ENCODE assay signal across 17 cellular contexts in genomic region chr13:104140557-104140956, GRCh38.
DNase-seq lines count a peak whose midpoint lies in the region; ATAC-seq, FAIRE-seq and TF ChIP-seq lines count a peak whose summit lies in the region.
"Had no signal": no experiment of that assay in that cellular context is flagged by ENCODE, and none has a peak within 500 bp of the region (broad histone marks: within the 10 kb centered on the region; RNA-seq: fewer than 3 reads in every experiment).

No MANE protein-coding gene starts in this region.

- no peaks in the 10 kb centered on the region for H3K9me3 ChIP-seq in mucosa of descending colon
- H3K9me3 ChIP-seq: neutrophil, suprapubic skin had no signal

- intact Hi-C loops in mucosa of descending colon (cut with DNase I, micrococcal nuclease): no loop called here

- H3K4me3 ChIP-seq in mucosa of descending colon: no peak overlapping the region
- H3K4me3 ChIP-seq: cardiac muscle cell, suprapubic skin had no signal

- H3K4me1 ChIP-seq in foreskin keratinocyte (no peaks in the 10 kb centered on the region), mucosa of descending colon (ENCODE audit: low read depth) (no peaks in the 10 kb centered on the region)
- H3K4me1 ChIP-seq: suprapubic skin had no signal

- DNase-seq in H54 (ENCODE audit: insufficient read length, low spot score): no peak
- DNase-seq in NCI-H1436 (lab: John Stamatoyannopoulos, UW): peak; percentile 63
- DNase-seq in RPMI8226: peak; percentile 69
- DNase-seq in foreskin keratinocyte: peak; percentile 13 to 68
- DNase-seq in AG08395 (ENCODE audit: low spot score): no peak
- no peak for DNase-seq in middle frontal gyrus (ENCODE audit: extremely low spot score, low spot score)
- no peak for DNase-seq in mucosa of descending colon
- no peak for DNase-seq in activated naive CD4-positive, alpha-beta T cell treated with anti-CD3 and anti-CD28 coated beads, Interleukin-2, amount 50 U/mL, for 16 hours
- DNase-seq: activated CD4-positive, alpha-beta T cell treated with anti-CD3 and anti-CD28 coated beads, Interleukin-2, amount 50 U/mL, for 1 hour; activated naive CD4-positive, alpha-beta T cell treated with anti-CD3 and anti-CD28 coated beads, Interleukin-2, amount 10 ng/mL, durations not matched to agents 7 days and 5 days; left cardiac atrium; MM.1S; stimulated activated CD4-positive, alpha-beta T cell treated with anti-CD3 and anti-CD28 coated beads, Interleukin-4, amount 100 ng/mL, for 1 hour had no signal

- peak; percentile 6 for FAIRE-seq in H54 (lab: Jason Lieb, UNC)
- FAIRE-seq: H1 had no signal

- peak; percentile 41 for ATAC-seq in foreskin keratinocyte
- no peak for ATAC-seq in mucosa of descending colon
- ATAC-seq: left cardiac atrium had no signal

- no peaks in the 10 kb centered on the region for H3K36me3 ChIP-seq in mucosa of descending colon (ENCODE audit: low read depth)
- H3K36me3 ChIP-seq: cardiac muscle cell, neutrophil, suprapubic skin had no signal

- no peak overlapping the region for H3K27ac ChIP-seq in foreskin keratinocyte
- H3K27ac ChIP-seq: cardiac muscle cell, neutrophil, suprapubic skin had no signal

- no peak for TF ChIP-seq CTCF in foreskin keratinocyte (conservative IDR thresholded peaks at IDR 0.05)
- TF ChIP-seq CTCF in mucosa of descending colon (IDR thresholded peaks at IDR 0.05): no peak

- TF ChIP-seq POLR2A in H54 (IDR thresholded peaks at IDR 0.05; ENCODE audit: low read depth, low read length): no peak

- no peaks in the 10 kb centered on the region for H3K27me3 ChIP-seq in foreskin keratinocyte
- H3K27me3 ChIP-seq: cardiac muscle cell, neutrophil, suprapubic skin had no signal

Comparison
In these comparisons a context has a peak if more than half of its experiments do, and no peak if none do; other contexts are left out.
1. DNase-seq: peak in NCI-H1436 (single experiment), RPMI8226 (single experiment) and foreskin keratinocyte (2 of 2); none in H54 (single experiment), AG08395 (single experiment), middle frontal gyrus (single experiment), mucosa of descending colon (0 of 3) and activated naive CD4-positive, alpha-beta T cell treated with anti-CD3 and anti-CD28 coated beads, Interleukin-2, amount 50 U/mL, for 16 hours (single experiment).